Comparison of ENCODE assay signal across 1 cellular context in genomic region chr7:127850195-127850594, GRCh38.
TF ChIP-seq lines count a peak whose summit lies in the region.

No MANE protein-coding gene starts in this region.

TF ChIP-seq in IMR-90, 13 proteins besides CTCF, POLR2A, EP300 and RAD21 (continued from another document):
- no peak for TF ChIP-seq CHD1 (IDR thresholded peaks at IDR 0.05; ENCODE audit: low read depth, low read length)
- TF ChIP-seq MXI1 (IDR thresholded peaks at IDR 0.05; ENCODE audit: borderline replicate concordance, low read depth, low read length): no peak
- TF ChIP-seq NFE2L2 (IDR thresholded peaks at IDR 0.05; ENCODE audit: low read depth, low read length): no peak
- TF ChIP-seq RCOR1 (IDR thresholded peaks at IDR 0.05; ENCODE audit: insufficient replicate concordance, low read length): no peak
- TF ChIP-seq CEBPB (IDR thresholded peaks at IDR 0.05; ENCODE audit: low read depth, low read length): no peak
- TF ChIP-seq MAFK (IDR thresholded peaks at IDR 0.05; ENCODE audit: low read depth, low read length): no peak
- no peak for TF ChIP-seq FOS (IDR thresholded peaks at IDR 0.05; ENCODE audit: low read depth, low read length)
- no peak for TF ChIP-seq RFX5 (IDR thresholded peaks at IDR 0.05; ENCODE audit: low read depth, low read length)
- no peak for TF ChIP-seq ELK1 (IDR thresholded peaks at IDR 0.05; ENCODE audit: borderline replicate concordance, low read depth, low read length)
